Comparison of ENCODE assay signal across 8 cellular contexts in the genomic region with DNA sequence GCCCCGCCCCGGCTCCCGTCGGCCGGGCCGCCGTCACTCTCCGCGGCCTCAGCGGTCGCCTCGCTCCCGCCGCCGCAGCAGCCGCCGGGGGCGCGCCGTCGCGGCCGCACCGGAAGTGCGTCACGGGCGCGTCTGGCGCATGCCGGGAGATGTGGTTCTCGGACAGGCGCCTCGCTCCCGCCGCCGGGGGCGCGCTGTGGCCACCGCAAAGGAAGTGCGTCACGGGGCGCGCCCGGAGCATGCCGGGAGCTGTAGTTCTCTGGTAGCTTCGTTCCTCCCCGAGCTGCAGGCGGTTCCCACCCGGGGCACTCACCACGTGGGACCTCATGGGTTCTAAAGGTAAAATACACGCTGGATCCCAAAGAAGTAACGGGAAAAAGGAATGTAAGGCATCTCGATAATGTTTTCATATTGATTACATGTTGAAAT. TPM values are rescaled to one million over a fixed set of nuclear protein-coding genes. Genes with fewer than 3 reads are reported as not detected.
DNase-seq lines count a peak whose midpoint lies in the region; ATAC-seq and TF ChIP-seq lines count a peak whose summit lies in the region.

A gene with protein sequence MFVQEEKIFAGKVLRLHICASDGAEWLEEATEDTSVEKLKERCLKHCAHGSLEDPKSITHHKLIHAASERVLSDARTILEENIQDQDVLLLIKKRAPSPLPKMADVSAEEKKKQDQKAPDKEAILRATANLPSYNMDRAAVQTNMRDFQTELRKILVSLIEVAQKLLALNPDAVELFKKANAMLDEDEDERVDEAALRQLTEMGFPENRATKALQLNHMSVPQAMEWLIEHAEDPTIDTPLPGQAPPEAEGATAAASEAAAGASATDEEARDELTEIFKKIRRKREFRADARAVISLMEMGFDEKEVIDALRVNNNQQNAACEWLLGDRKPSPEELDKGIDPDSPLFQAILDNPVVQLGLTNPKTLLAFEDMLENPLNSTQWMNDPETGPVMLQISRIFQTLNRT (minus strand): TSS at position 97 of the 429 bp plus-strand sequence. CDS start 211 bp downstream, outside the sequence.

- H3K36me3 ChIP-seq in BE2C, result no peaks in the 10 kb centered on the region

- H3K4me1 ChIP-seq in BE2C, result peaks cover 6% of the 10 kb centered on the region; the same call in 1 of the 2 replicates

- no peaks in the 10 kb centered on the region for H3K9me3 ChIP-seq in BE2C

- DNase-seq in BE2C, result peak; percentile 98
- peak; percentile 68 for DNase-seq in NCI-H526 treated with DMSO at 0.1 percent for 48 hours (lab: John Stamatoyannopoulos, UW)
- DNase-seq in activated CD4-positive, alpha-beta T cell treated with anti-CD3 and anti-CD28 coated beads, Interleukin-2, amount 10 ng/mL, durations not matched to agents 7 days and 5 days, result peak; percentile 93
- peak; percentile 53 for DNase-seq in cortex of kidney (lab: John Stamatoyannopoulos, UW)
- peak; percentile 98 for DNase-seq in left kidney (ENCODE audit: low read depth, low spot score)
- DNase-seq in stimulated activated CD4-positive, alpha-beta T cell treated with anti-CD3 and anti-CD28 coated beads, Interleukin-1b, Interleukin-23, amount 100 ng/mL, for 48 hours, result peak; percentile 95

- peak within 1 kb of the TSS; percentile 83 for H3K27ac Mint-ChIP-seq in activated CD4-positive, alpha-beta T cell treated with anti-CD3 and anti-CD28 coated beads, Interleukin-2, amount 10 ng/mL, durations not matched to agents 7 days and 5 days

- peak within 1 kb of the TSS; percentile 88 for H3K4me3 ChIP-seq in BE2C (ENCODE audit: low read depth, low read length)

- no peaks in the 10 kb centered on the region for H3K27me3 Mint-ChIP-seq in activated CD4-positive, alpha-beta T cell treated with anti-CD3 and anti-CD28 coated beads, Interleukin-2, amount 10 ng/mL, durations not matched to agents 7 days and 5 days

- peaks cover 21% of the 10 kb centered on the region for H3K4me1 Mint-ChIP-seq in activated CD4-positive, alpha-beta T cell treated with anti-CD3 and anti-CD28 coated beads, Interleukin-2, amount 10 ng/mL, durations not matched to agents 7 days and 5 days

- peak within 1 kb of the TSS; percentile 82 for H3K4me3 Mint-ChIP-seq in activated CD4-positive, alpha-beta T cell treated with anti-CD3 and anti-CD28 coated beads, Interleukin-2, amount 10 ng/mL, durations not matched to agents 7 days and 5 days

- H3K36me3 Mint-ChIP-seq in activated CD4-positive, alpha-beta T cell treated with anti-CD3 and anti-CD28 coated beads, Interleukin-2, amount 10 ng/mL, durations not matched to agents 7 days and 5 days (ENCODE audit: low read depth), result no peaks in the 10 kb centered on the region

- peak; percentile 92 for ATAC-seq in GM19351 (IDR thresholded peaks at IDR 0.05; ENCODE audit: unreplicated experiment)
- ATAC-seq in HG03520 (IDR thresholded peaks at IDR 0.05; ENCODE audit: unreplicated experiment), result peak; percentile 84

- H3K27me3 ChIP-seq in BE2C, result no peaks in the 10 kb centered on the region

- CTCF ChIA-PET in activated CD4-positive, alpha-beta T cell treated with anti-CD3 and anti-CD28 coated beads, Interleukin-2, amount 10 ng/mL, durations not matched to agents 7 days and 5 days (lab: Charles Lee), result interaction anchor here (0.7 to 1.7 kb wide), 5 partner anchors 9 to 402 kb away, joined by 3 to 4 read pairs (median 3); no protein-coding TSS in a partner anchor

- H3K9me3 Mint-ChIP-seq in activated CD4-positive, alpha-beta T cell treated with anti-CD3 and anti-CD28 coated beads, Interleukin-2, amount 10 ng/mL, durations not matched to agents 7 days and 5 days, result no peaks in the 10 kb centered on the region

- POLR2A ChIA-PET in activated CD4-positive, alpha-beta T cell treated with anti-CD3 and anti-CD28 coated beads, Interleukin-2, amount 10 ng/mL, durations not matched to agents 7 days and 5 days (lab: Charles Lee), result no interaction called here

- TF ChIP-seq CTCF in BE2C (IDR thresholded peaks at IDR 0.05; ENCODE audit: low read depth, low read length), result peak; percentile 34

RNA-seq across cellular contexts. Expression of the gene that starts here (rescaled TPM):
- polyA plus RNA-seq in BE2C (2012; ENCODE audit: insufficient read depth, insufficient read length, low read depth), result 81.2 TPM
- 10 to 100 TPM; 29.7 to 32.6 TPM for total RNA-seq in activated CD4-positive, alpha-beta T cell treated with anti-CD3 and anti-CD28 coated beads, Interleukin-2, amount 10 ng/mL, durations not matched to agents 7 days and 5 days

Comparison
In these comparisons a context has a peak if more than half of its experiments do, and no peak if none do; other contexts are left out.
1. Peak in every context shown above with its lines: DNase-seq, ATAC-seq and H3K4me3 ChIP-seq.